7 cellular contexts compared by ENCODE assay signal in the genomic region with DNA sequence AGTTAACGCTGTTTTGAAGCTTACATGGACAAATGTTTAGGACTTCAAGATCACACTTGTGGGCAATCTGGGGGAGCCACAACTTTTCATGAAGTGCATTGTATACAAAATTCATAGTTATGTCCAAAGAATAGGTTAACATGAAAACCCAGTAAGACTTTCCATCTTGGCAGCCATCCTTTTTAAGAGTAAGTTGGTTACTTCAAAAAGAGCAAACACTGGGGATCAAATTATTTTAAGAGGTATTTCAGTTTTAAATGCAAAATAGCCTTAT. TPM values are rescaled to one million over a fixed set of nuclear protein-coding genes. Genes with fewer than 3 reads are reported as not detected.
A peak's percentile ranks its signal among the peaks of the same experiment; 100 is the strongest.
DNase-seq lines count a peak whose midpoint lies in the region; ATAC-seq and TF ChIP-seq lines count a peak whose summit lies in the region.
"Not testable (repeated sequence)": the region's sequence is repeated elsewhere in the genome, so short reads cannot be mapped to it uniquely, and the experiment has no call there.

No MANE protein-coding gene starts in this region.

- not testable (repeated sequence) for H2BK15ac ChIP-seq in H9 (ENCODE audit: low read depth, low read length)

- H2BK120ac ChIP-seq in H9 (ENCODE audit: low read depth, low read length, poor library complexity, severe bottlenecking), result not testable (repeated sequence)

- H3K79me2 ChIP-seq in H9 (ENCODE audit: insufficient read depth, low read length), result not testable (repeated sequence)

- no CpG with 5 or more reads among the region's 1 CpG for WGBS in H9 (ENCODE audit: extremely low coverage, insufficient read length, low lambda C conversion rate)

- H3K4me1 Mint-ChIP-seq in CD8-positive, alpha-beta memory T cell, result peaks cover 69 to 92% (median 86%) of the 10 kb centered on the region in 3 donors
- peaks cover 17 to 18% of the 10 kb centered on the region in 2 experiments; a peak in 3 of 4 replicates for H3K4me1 Mint-ChIP-seq in H9
- peaks cover 82 to 88% (median 86%) of the 10 kb centered on the region in 3 donors for H3K4me1 Mint-ChIP-seq in T-cell
- peaks cover 66% of the 10 kb centered on the region for H3K4me1 Mint-ChIP-seq in activated CD4-positive, alpha-beta memory T cell treated with anti-CD3 and anti-CD28 coated beads, Interleukin-2, amount 10 ng/mL, durations not matched to agents 7 days and 5 days
- peaks cover 87% of the 10 kb centered on the region for H3K4me1 Mint-ChIP-seq in activated naive CD4-positive, alpha-beta T cell treated with anti-CD3 and anti-CD28 coated beads, Interleukin-2, amount 50 U/mL, for 24 hours
- peaks cover 55% of the 10 kb centered on the region for H3K4me1 Mint-ChIP-seq in neural crest cell

- peak overlapping the region in 7 of 8 donors; percentile 15 to 88 (median 73) for H3K27ac Mint-ChIP-seq in CD8-positive, alpha-beta memory T cell
- peak overlapping the region in 2 of 3 experiments; percentile 17 to 93; a peak in 2 of 7 replicates for H3K27ac Mint-ChIP-seq in H9
- peak overlapping the region; percentile 75 to 81 for H3K27ac Mint-ChIP-seq in T-cell
- peak overlapping the region; percentile 70 for H3K27ac Mint-ChIP-seq in activated CD4-positive, alpha-beta memory T cell treated with anti-CD3 and anti-CD28 coated beads, Interleukin-2, amount 10 ng/mL, durations not matched to agents 7 days and 5 days
- H3K27ac Mint-ChIP-seq in activated naive CD4-positive, alpha-beta T cell treated with anti-CD3 and anti-CD28 coated beads, Interleukin-2, amount 50 U/mL, for 24 hours, result peak overlapping the region; percentile 95
- not testable (repeated sequence) for H3K27ac Mint-ChIP-seq in neural crest cell (ENCODE audit: unreplicated experiment)

- H3K4me2 ChIP-seq in H9 (ENCODE audit: insufficient read depth, insufficient read length, low read length), result not testable (repeated sequence)

- not testable (repeated sequence) for TF ChIP-seq CTCF in H9 (conservative IDR thresholded peaks at IDR 0.05); cardiac muscle cell (IDR thresholded peaks at IDR 0.05; ENCODE audit: low read depth, low read length); neural crest cell (conservative IDR thresholded peaks at IDR 0.05)

- H4K5ac ChIP-seq in H9 (ENCODE audit: insufficient read length, low read depth, low read length), result not testable (repeated sequence)

- peaks cover 35% of the 10 kb centered on the region for H3K4me1 ChIP-seq in CD8-positive, alpha-beta memory T cell (ENCODE audit: insufficient read depth, low read length)
- H3K4me1 ChIP-seq in H9 (ENCODE audit: insufficient read depth, low read length); cardiac muscle cell (ENCODE audit: low read depth): not testable (repeated sequence)

- not testable (repeated sequence) for H3K14ac ChIP-seq in H9 (ENCODE audit: insufficient read depth, low read length)

- not testable (repeated sequence) for H2AFZ ChIP-seq in H9 (ENCODE audit: low read length)

- not testable (repeated sequence) for H2BK12ac ChIP-seq in H9 (ENCODE audit: insufficient read length, low read depth, low read length)

- H3K4me3 Mint-ChIP-seq in CD8-positive, alpha-beta memory T cell, result peak overlapping the region in 1 of 7 donors; percentile 1
- H3K4me3 Mint-ChIP-seq in H9; T-cell; activated CD4-positive, alpha-beta memory T cell treated with anti-CD3 and anti-CD28 coated beads, Interleukin-2, amount 10 ng/mL, durations not matched to agents 7 days and 5 days: not testable (repeated sequence)
- H3K4me3 Mint-ChIP-seq in activated naive CD4-positive, alpha-beta T cell treated with anti-CD3 and anti-CD28 coated beads, Interleukin-2, amount 50 U/mL, for 24 hours, result peak overlapping the region; percentile 58
- H3K4me3 Mint-ChIP-seq in neural crest cell, result peak overlapping the region; percentile 52

- H3K9ac ChIP-seq in H9 (ENCODE audit: extremely low read depth, insufficient read length, low read length), result not testable (repeated sequence)

- H4K8ac ChIP-seq in H9 (replicated peaks; ENCODE audit: insufficient read length, low read depth, low read length), result not testable (repeated sequence)

- POLR2A ChIA-PET in CD8-positive, alpha-beta memory T cell (lab: Charles Lee), result not testable (repeated sequence)
- POLR2A ChIA-PET in T-cell (lab: Charles Lee), result interaction anchor here (0.8 to 1.4 kb wide), 2 partner anchors 16 to 30 kb away, joined by 3 to 4 read pairs; no protein-coding TSS in a partner anchor
- POLR2A ChIA-PET in activated CD4-positive, alpha-beta memory T cell treated with anti-CD3 and anti-CD28 coated beads, Interleukin-2, amount 10 ng/mL, durations not matched to agents 7 days and 5 days (lab: Charles Lee), result interaction anchor here (0.8 to 5.9 kb wide), 5 partner anchors 13 to 34 kb away, joined by 3 to 217 read pairs (median 6); partner anchors contain the start of genes CBX3, HNRNPA2B1 and NFE2L3

- not testable (repeated sequence) for H3K23ac ChIP-seq in H9 (ENCODE audit: insufficient read length, low read depth, low read length)

- H3K36me3 Mint-ChIP-seq in CD8-positive, alpha-beta memory T cell, result peaks cover 20 to 56% (median 26%) of the 10 kb centered on the region in 3 donors
- peaks cover 25 to 59% (median 28%) of the 10 kb centered on the region in 3 experiments for H3K36me3 Mint-ChIP-seq in H9 (ENCODE audit: insufficient read depth in 1 of 3, low read depth in 3 of 3)
- peaks cover 55% of the 10 kb centered on the region for H3K36me3 Mint-ChIP-seq in T-cell
- peaks cover 70% of the 10 kb centered on the region for H3K36me3 Mint-ChIP-seq in activated CD4-positive, alpha-beta memory T cell treated with anti-CD3 and anti-CD28 coated beads, Interleukin-2, amount 10 ng/mL, durations not matched to agents 7 days and 5 days (ENCODE audit: low read depth)
- H3K36me3 Mint-ChIP-seq in activated naive CD4-positive, alpha-beta T cell treated with anti-CD3 and anti-CD28 coated beads, Interleukin-2, amount 50 U/mL, for 24 hours, result peaks cover 42% of the 10 kb centered on the region
- peaks cover 42% of the 10 kb centered on the region for H3K36me3 Mint-ChIP-seq in neural crest cell (ENCODE audit: low read depth)

- H3K4ac ChIP-seq in H9 (ENCODE audit: low read depth, low read length), result not testable (repeated sequence)

- H3K27me3 Mint-ChIP-seq in CD8-positive, alpha-beta memory T cell; H9 (ENCODE audit: low read depth); T-cell; activated CD4-positive, alpha-beta memory T cell treated with anti-CD3 and anti-CD28 coated beads, Interleukin-2, amount 10 ng/mL, durations not matched to agents 7 days and 5 days; activated naive CD4-positive, alpha-beta T cell treated with anti-CD3 and anti-CD28 coated beads, Interleukin-2, amount 50 U/mL, for 24 hours: not testable (repeated sequence)
- peaks cover 37% of the 10 kb centered on the region for H3K27me3 Mint-ChIP-seq in neural crest cell (ENCODE audit: low read depth)

- not testable (repeated sequence) for H3K27ac ChIP-seq in CD8-positive, alpha-beta memory T cell (ENCODE audit: low read depth, low read length); H9 (ENCODE audit: insufficient read length, low read depth, low read length)
- H3K27ac ChIP-seq in cardiac muscle cell, result peak overlapping the region; percentile 45

- ATAC-seq in T-cell (replicated peaks in 1 of 4), result not testable (repeated sequence)

- DNase-seq in CD8-positive, alpha-beta memory T cell; H9; T-cell; activated CD4-positive, alpha-beta memory T cell treated with anti-CD3 and anti-CD28 coated beads, Interleukin-2, amount 10 ng/mL, durations not matched to agents 7 days and 5 days; cardiac muscle cell (ENCODE audit: low read depth in 1 of 2, low spot score in 1 of 2); neural crest cell (ENCODE audit: low read depth, low spot score): not testable (repeated sequence)

- not testable (repeated sequence) for H3K9me3 ChIP-seq in CD8-positive, alpha-beta memory T cell (ENCODE audit: low read length); H9 (ENCODE audit: control insufficient read depth, low read depth, low read length); cardiac muscle cell (ENCODE audit: low read depth)

- H3K56ac ChIP-seq in H9 (ENCODE audit: insufficient read length, low read depth, low read length), result not testable (repeated sequence)

- H3K4me3 ChIP-seq in CD8-positive, alpha-beta memory T cell (ENCODE audit: low read length); cardiac muscle cell: not testable (repeated sequence)

- H3K18ac ChIP-seq in H9 (ENCODE audit: insufficient read length, low read depth, low read length), result not testable (repeated sequence)

- not testable (repeated sequence) for H3K23me2 ChIP-seq in H9 (ENCODE audit: insufficient read length, low read depth, low read length, poor library complexity, severe bottlenecking)

- not testable (repeated sequence) for H2AK5ac ChIP-seq in H9 (ENCODE audit: insufficient read length, low read length)

- H2BK20ac ChIP-seq in H9 (ENCODE audit: low read depth, low read length, poor library complexity, severe bottlenecking), result not testable (repeated sequence)

- H3K36me3 ChIP-seq in CD8-positive, alpha-beta memory T cell (ENCODE audit: insufficient read depth, low read length), result peaks cover 16% of the 10 kb centered on the region
- peaks cover 25% of the 10 kb centered on the region for H3K36me3 ChIP-seq in cardiac muscle cell

- not testable (repeated sequence) for H4K91ac ChIP-seq in H9 (ENCODE audit: insufficient read length, low read depth, low read length)

- not testable (repeated sequence) for H3T11ph ChIP-seq in H9 (ENCODE audit: low read length)

- H3K9me3 Mint-ChIP-seq in CD8-positive, alpha-beta memory T cell; H9; T-cell; activated CD4-positive, alpha-beta memory T cell treated with anti-CD3 and anti-CD28 coated beads, Interleukin-2, amount 10 ng/mL, durations not matched to agents 7 days and 5 days; neural crest cell: not testable (repeated sequence)
- peaks cover 18% of the 10 kb centered on the region for H3K9me3 Mint-ChIP-seq in activated naive CD4-positive, alpha-beta T cell treated with anti-CD3 and anti-CD28 coated beads, Interleukin-2, amount 50 U/mL, for 24 hours

- H2BK5ac ChIP-seq in H9 (ENCODE audit: insufficient read length, low read length), result not testable (repeated sequence)

- not testable (repeated sequence) for H3K79me1 ChIP-seq in H9 (ENCODE audit: insufficient read depth, low read depth, low read length, poor library complexity, severe bottlenecking)

- not testable (repeated sequence) for H3K27me3 ChIP-seq in CD8-positive, alpha-beta memory T cell (ENCODE audit: insufficient read depth, low read length, poor library complexity, severe bottlenecking); H9 (ENCODE audit: insufficient read depth, low read length); cardiac muscle cell

- not testable (repeated sequence) for H4K20me1 ChIP-seq in H9 (ENCODE audit: control insufficient read depth, insufficient read depth, insufficient read length)

- CTCF ChIA-PET in CD8-positive, alpha-beta memory T cell (lab: Charles Lee); T-cell (lab: Charles Lee): not testable (repeated sequence)
- CTCF ChIA-PET in activated CD4-positive, alpha-beta memory T cell treated with anti-CD3 and anti-CD28 coated beads, Interleukin-2, amount 10 ng/mL, durations not matched to agents 7 days and 5 days (lab: Charles Lee), result interaction anchor here (1.3 to 1.5 kb wide), 2 partner anchors 95 to 107 kb away, joined by 3 read pairs; no protein-coding TSS in a partner anchor

RNA-seq across cellular contexts. Expression of gene HNRNPA2B1, which starts 14.7 kb away (rescaled TPM):
- total RNA-seq in CD8-positive, alpha-beta memory T cell, result 100 to 1,000 TPM; 950 to 966 TPM
- 742 TPM for polyA plus RNA-seq in CD8-positive, alpha-beta memory T cell
- 1,123 and 1,137 TPM in 2 replicates for total RNA-seq in H9 (2021)
- total RNA-seq in T-cell, result 100 to 1,000 TPM; 388 to 478 (median 411) TPM
- 100 to 1,000 TPM; 696 to 705 TPM for total RNA-seq in activated CD4-positive, alpha-beta memory T cell treated with anti-CD3 and anti-CD28 coated beads, Interleukin-2, amount 10 ng/mL, durations not matched to agents 7 days and 5 days
- total RNA-seq in cardiac muscle cell, result 247 and 450 TPM in 2 replicates
- 880 and 1,016 TPM in 2 replicates for polyA plus RNA-seq in cardiac muscle cell
- total RNA-seq in neural crest cell, result 1,068 and 1,071 TPM in 2 replicates

RNA-seq across cellular contexts. Expression of gene CBX3, which starts 15.7 kb away (rescaled TPM):
- 100 to 1,000 TPM; 293 to 296 TPM for total RNA-seq in CD8-positive, alpha-beta memory T cell
- 107 TPM for polyA plus RNA-seq in CD8-positive, alpha-beta memory T cell
- total RNA-seq in H9 (2021), result 287 and 288 TPM in 2 replicates
- total RNA-seq in T-cell, result 100 to 1,000 TPM; 106 to 155 (median 148) TPM
- 100 to 1,000 TPM; 214 to 215 TPM for total RNA-seq in activated CD4-positive, alpha-beta memory T cell treated with anti-CD3 and anti-CD28 coated beads, Interleukin-2, amount 10 ng/mL, durations not matched to agents 7 days and 5 days
- 188 and 223 TPM in 2 replicates for total RNA-seq in cardiac muscle cell
- polyA plus RNA-seq in cardiac muscle cell, result 213 and 266 TPM in 2 replicates
- total RNA-seq in neural crest cell, result 291 and 293 TPM in 2 replicates

RNA-seq across cellular contexts. Expression of gene NFE2L3, which starts 33.8 kb away (rescaled TPM):
- 10 to 100 TPM; 43.5 to 47.4 TPM for total RNA-seq in CD8-positive, alpha-beta memory T cell
- polyA plus RNA-seq in CD8-positive, alpha-beta memory T cell, result 6.5 TPM
- total RNA-seq in H9 (2021) (46.1 and 46.9 TPM in 2 replicates), T-cell (1 to 10 TPM; 1.8 to 6.2 (median 5.1) TPM), cardiac muscle cell (2.1 TPM in 2 replicates), neural crest cell (2.4 and 3.5 TPM in 2 replicates)
- total RNA-seq in activated CD4-positive, alpha-beta memory T cell treated with anti-CD3 and anti-CD28 coated beads, Interleukin-2, amount 10 ng/mL, durations not matched to agents 7 days and 5 days, result 10 to 100 TPM; 21.5 to 24.0 TPM
- 2.1 and 3.8 TPM in 2 replicates for polyA plus RNA-seq in cardiac muscle cell
